Comparison of ENCODE assay signal across 24 cellular contexts in genomic region chr13:46562152-46562551, GRCh38.
"Had no signal": no experiment of that assay in that cellular context is flagged by ENCODE, and none has a peak within 500 bp of the region (broad histone marks: within the 10 kb centered on the region; RNA-seq: fewer than 3 reads in every experiment).

No MANE protein-coding gene starts in this region.

- H3K4me3 ChIP-seq: MG63, SJSA1, SK-N-MC had no signal

- ATAC-seq: HepG2 had no signal

- H3K27ac ChIP-seq: SJSA1, SK-N-MC had no signal

- H3K9me3 ChIP-seq: MG63, SJSA1 had no signal

- H3K27me3 ChIP-seq: MG63, SJSA1 had no signal

- FAIRE-seq: HepG2, RCC 7860 had no signal

- H3K36me3 ChIP-seq: MG63, SJSA1 had no signal

- DNase-seq: Karpas-422, KG1, NCI-H1048, NCI-H1105, NCI-H1417, NCI-H1436 treated with DMSO at 0.1 percent for 48 hours, NCI-H1694 treated with DMSO at 0.1 percent for 48 hours, NCI-H1930, NCI-H2081, NCI-H2107, NCI-H226, NCI-H446, NCI-H510A, NCI-H524 treated with DMSO at 0.1 percent for 48 hours, NCI-H69, NCI-H774, Right ventricle myocardium superior, RPMI8226, SIG-M5 had no signal
